ENCODE assay signal across 15 cellular contexts in the genomic region with DNA sequence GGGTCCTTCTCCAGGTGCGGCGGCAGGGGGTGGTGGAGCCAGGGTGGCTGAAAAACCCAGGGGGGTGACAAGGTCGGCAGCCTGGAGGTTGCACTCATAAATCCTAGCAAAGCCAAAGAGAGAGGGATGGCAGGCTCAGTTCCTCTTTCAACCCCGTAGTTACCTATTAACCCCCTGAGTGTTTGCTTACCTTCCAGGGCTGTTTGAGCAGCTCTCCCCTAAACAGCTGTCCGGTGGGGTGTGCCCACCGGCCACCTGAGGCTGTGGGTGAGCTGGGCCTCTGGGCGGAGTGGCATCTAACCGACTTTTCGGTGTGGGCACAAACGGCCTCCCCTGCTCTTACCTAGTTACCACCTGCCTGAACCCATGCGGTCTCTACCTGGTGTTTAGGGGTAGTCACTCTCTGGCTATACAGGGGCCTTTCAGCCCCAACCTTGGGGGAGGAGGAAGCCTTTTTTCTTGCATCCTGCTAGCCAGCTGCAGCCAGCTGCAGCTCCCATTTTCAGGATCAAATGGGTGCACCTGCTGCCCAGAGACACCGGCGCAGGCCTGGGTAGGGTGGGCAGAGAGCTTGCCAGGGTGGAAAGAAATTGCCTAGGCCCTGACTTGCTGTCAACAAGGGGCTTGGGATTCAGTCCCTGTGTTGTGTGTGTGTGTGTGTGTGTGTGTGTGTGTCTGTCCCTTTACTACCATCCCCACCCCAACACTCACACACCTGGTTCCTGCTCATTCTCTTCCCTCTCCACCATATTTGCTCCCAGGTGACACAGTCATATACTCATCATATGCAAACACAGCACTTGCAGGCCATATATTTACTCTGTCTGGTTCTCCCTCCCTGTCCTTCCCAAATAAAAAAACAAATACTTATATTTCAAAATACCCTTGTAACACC. TPM values are rescaled to one million over a fixed set of nuclear protein-coding genes. Genes with fewer than 3 reads are reported as not detected.
A peak's percentile ranks its signal among the peaks of the same experiment; 100 is the strongest.
DNase-seq lines count a peak whose midpoint lies in the region; ATAC-seq and TF ChIP-seq lines count a peak whose summit lies in the region.
"Had no signal": no experiment of that assay in that cellular context is flagged by ENCODE, and none has a peak within 500 bp of the region (broad histone marks: within the 10 kb centered on the region; RNA-seq: fewer than 3 reads in every experiment).

No MANE protein-coding gene starts in this region.

- CTCF ChIA-PET in activated CD4-positive, alpha-beta T cell treated with anti-CD3 and anti-CD28 coated beads for 36 hours (lab: Charles Lee): interaction anchor here (0.6 to 10.5 kb wide), 4 partner anchors 9 to 251 kb away, joined by 3 to 98 read pairs (median 34); no protein-coding TSS in a partner anchor

- no peak overlapping the region for H3K27ac Mint-ChIP-seq in activated CD4-positive, alpha-beta T cell treated with anti-CD3 and anti-CD28 coated beads for 36 hours
- H3K27ac Mint-ChIP-seq: activated T-cell treated with anti-CD3 and anti-CD28 coated beads, Interleukin-2, amount 50 U/mL, for 72 hours had no signal

- POLR2A ChIA-PET in activated CD4-positive, alpha-beta T cell treated with anti-CD3 and anti-CD28 coated beads for 36 hours (lab: Charles Lee): no interaction called here

- WGBS in right lobe of liver (ENCODE audit: insufficient coverage, low coverage, low lambda C conversion rate, missing lambda C conversion rate): 0% methylated on average over 1 of the region's 13 CpGs
- WGBS in transverse colon (ENCODE audit: low coverage in 1 of 2), 2 donors: 49% methylated on average over 13 of the region's 13 CpGs; no CpG with 5 or more reads in 1 of the 2 donors

- in situ Hi-C loops in transverse colon (cut with MboI; ENCODE audit: low pct_ligation_motif_present in 1 of 4, low pct_unique_long_range_greater_than_20kb in 1 of 4, low sequenced_read_pairs in 3 of 4): no loop called here

- H3K4me3 ChIP-seq in Peyer's patch (peak overlapping the region in 2 of 4 donors; percentile 58 to 68), right lobe of liver (peak overlapping the region; percentile 7 to 42 (median 23)), transverse colon (peak overlapping the region in 3 of 4 donors; percentile 36 to 66 (median 59)), SJCRH30 (no peak overlapping the region)

- no peak for TF ChIP-seq EP300 in transverse colon (IDR thresholded peaks at IDR 0.05; ENCODE audit: low read depth)

- no peaks in the 10 kb centered on the region for H3K36me3 Mint-ChIP-seq in activated CD4-positive, alpha-beta T cell treated with anti-CD3 and anti-CD28 coated beads for 36 hours (ENCODE audit: low read depth)

- TF ChIP-seq CTCF in Peyer's patch (IDR thresholded peaks at IDR 0.05) (no peak), right lobe of liver (IDR thresholded peaks at IDR 0.05) (no peak), transverse colon (IDR thresholded peaks at IDR 0.05) (no peak)

- TF ChIP-seq POLR2A in Peyer's patch (IDR thresholded peaks at IDR 0.05): no peak
- TF ChIP-seq POLR2A in right lobe of liver (IDR thresholded peaks at IDR 0.05): no peak
- peak; percentile 6 for TF ChIP-seq POLR2A in transverse colon (IDR thresholded peaks at IDR 0.05)

- H3K27ac ChIP-seq in Peyer's patch: peak overlapping the region in 3 of 4 donors; percentile 46 to 72 (median 61)
- H3K27ac ChIP-seq in right lobe of liver: no peak overlapping the region
- peak overlapping the region; percentile 78 to 87 (median 84) for H3K27ac ChIP-seq in transverse colon
- H3K27ac ChIP-seq in SJCRH30: no peak overlapping the region

- no peak overlapping the region for H3K4me3 Mint-ChIP-seq in activated CD4-positive, alpha-beta T cell treated with anti-CD3 and anti-CD28 coated beads for 36 hours
- H3K4me3 Mint-ChIP-seq: activated T-cell treated with anti-CD3 and anti-CD28 coated beads, Interleukin-2, amount 50 U/mL, for 72 hours had no signal

- H3K4me1 Mint-ChIP-seq in activated CD4-positive, alpha-beta T cell treated with anti-CD3 and anti-CD28 coated beads for 36 hours: peaks cover 22% of the 10 kb centered on the region

- intact Hi-C loops in right lobe of liver (cut with DNase I): no loop called here
- intact Hi-C loops in transverse colon (cut with DNase I; ENCODE audit: low total_unique reads): no loop called here
- intact Hi-C loops in activated CD4-positive, alpha-beta T cell treated with anti-CD3 and anti-CD28 coated beads for 36 hours (cut with DNase I, micrococcal nuclease): loop anchor here in 1 of 2 experiments (10.0 kb wide), 1 partner anchor 92 kb away; no protein-coding TSS in a partner anchor

- H3K27me3 ChIP-seq in Peyer's patch (no peaks in the 10 kb centered on the region), right lobe of liver (peaks cover 0 to 9% of the 10 kb centered on the region in 2 donors), transverse colon (peaks cover 40% of the 10 kb centered on the region), SJCRH30 (peaks cover 10% of the 10 kb centered on the region)

- DNase-seq in NCI-H510A treated with DMSO at 0.1 percent for 48 hours (lab: John Stamatoyannopoulos, UW) (peak; percentile 61), NCI-H510A (lab: John Stamatoyannopoulos, UW) (no peak), Peyer's patch (no peak), right lobe of liver (no peak), transverse colon (peak; percentile 68), SJCRH30 (no peak)
- no peak for DNase-seq in activated CD4-positive, alpha-beta T cell treated with anti-CD3 and anti-CD28 coated beads for 36 hours
- DNase-seq: ACHN; activated CD4-positive, alpha-beta T cell treated with anti-CD3 and anti-CD28 coated beads, Interleukin-2, amount 50 U/mL, for 48 hours; activated T-cell treated with anti-CD3 and anti-CD28 coated beads, Interleukin-2, amount 50 U/mL, for 72 hours; hypothalamus; nucleus accumbens; substantia nigra; T-helper 9 cell had no signal

- no peaks in the 10 kb centered on the region for H3K9me3 ChIP-seq in Peyer's patch
- no peaks in the 10 kb centered on the region for H3K9me3 ChIP-seq in right lobe of liver
- no peaks in the 10 kb centered on the region for H3K9me3 ChIP-seq in transverse colon
- H3K9me3 ChIP-seq in SJCRH30 (replicated peaks): no peaks in the 10 kb centered on the region

- H3K4me1 ChIP-seq in Peyer's patch: peaks cover 5 to 52% (median 26%) of the 10 kb centered on the region in 4 donors
- peaks cover 0 to 57% (median 25%) of the 10 kb centered on the region in 4 donors for H3K4me1 ChIP-seq in right lobe of liver
- peaks cover 29 to 59% (median 51%) of the 10 kb centered on the region in 4 donors for H3K4me1 ChIP-seq in transverse colon
- peaks cover 9% of the 10 kb centered on the region; the same call in 1 of the 2 replicates for H3K4me1 ChIP-seq in SJCRH30

- peaks cover 0 to 34% (median 0%) of the 10 kb centered on the region in 3 donors for H3K36me3 ChIP-seq in Peyer's patch
- H3K36me3 ChIP-seq in right lobe of liver: no peaks in the 10 kb centered on the region
- H3K36me3 ChIP-seq in transverse colon: no peaks in the 10 kb centered on the region
- H3K36me3 ChIP-seq in SJCRH30: no peaks in the 10 kb centered on the region

- H3K9me3 Mint-ChIP-seq in activated CD4-positive, alpha-beta T cell treated with anti-CD3 and anti-CD28 coated beads for 36 hours (ENCODE audit: low read depth): no peaks in the 10 kb centered on the region
- H3K9me3 Mint-ChIP-seq: activated T-cell treated with anti-CD3 and anti-CD28 coated beads, Interleukin-2, amount 50 U/mL, for 72 hours had no signal

- ATAC-seq in right lobe of liver (peak; percentile 4 to 55 (median 16)), GM18502 (IDR thresholded peaks at IDR 0.05; ENCODE audit: poor library complexity, unreplicated experiment) (no peak)
- ATAC-seq in activated CD4-positive, alpha-beta T cell treated with anti-CD3 and anti-CD28 coated beads for 36 hours: no peak
- ATAC-seq: activated T-cell treated with anti-CD3 and anti-CD28 coated beads, Interleukin-2, amount 50 U/mL, for 72 hours had no signal

- H3K27me3 Mint-ChIP-seq in activated CD4-positive, alpha-beta T cell treated with anti-CD3 and anti-CD28 coated beads for 36 hours: peaks cover 38% of the 10 kb centered on the region

RNA-seq across cellular contexts. Expression of gene DLL4, which starts 3.7 kb away (rescaled TPM):
- total RNA-seq in Peyer's patch: 10 to 100 TPM in 3 of 4 donors, 1 to 10 TPM in 1; 7.8 to 15.3 (median 12.3) TPM
- 1 to 10 TPM; 2.9 to 8.7 (median 4.2) TPM for total RNA-seq in right lobe of liver
- 10 to 100 TPM in 2 of 4 donors, 1 to 10 TPM in 2; 1.5 to 14.2 (median 10.2) TPM for total RNA-seq in transverse colon
- total RNA-seq in activated CD4-positive, alpha-beta T cell treated with anti-CD3 and anti-CD28 coated beads for 36 hours: under 1 TPM; 0.18 to 0.30 TPM
- 0.43 and 0.48 TPM in 2 replicates for total RNA-seq in SJCRH30 (2014; rRNA removed; shearing (Covaris generic))

RNA-seq across cellular contexts. Expression of gene CHAC1, which starts 20.4 kb away (rescaled TPM):
- 1 to 10 TPM in 1 of 4 donors, not detected in 3; 2.4 TPM for total RNA-seq in Peyer's patch
- total RNA-seq in right lobe of liver: 10 to 100 TPM in 2 of 6 experiments, 1 to 10 TPM in 1, under 1 TPM in 3; 0.22 to 11.6 (median 0.97) TPM
- total RNA-seq in transverse colon: 1 to 10 TPM in 3 of 4 donors, under 1 TPM in 1; 0.60 to 6.7 (median 2.5) TPM
- 10 to 100 TPM; 31.1 to 32.2 TPM for total RNA-seq in activated CD4-positive, alpha-beta T cell treated with anti-CD3 and anti-CD28 coated beads for 36 hours
- total RNA-seq in SJCRH30 (2014; rRNA removed; shearing (Covaris generic)): 1.0 and 2.5 TPM in 2 replicates

RNA-seq across cellular contexts. Expression of gene VPS18, which starts 38.6 kb away (rescaled TPM):
- total RNA-seq in Peyer's patch (10 to 100 TPM; 15.7 to 26.8 (median 23.8) TPM), right lobe of liver (10 to 100 TPM in 5 of 6 experiments, 1 to 10 TPM in 1; 8.4 to 24.7 (median 12.9) TPM), transverse colon (10 to 100 TPM; 18.3 to 58.7 (median 21.0) TPM)
- 1 to 10 TPM; 6.2 TPM for total RNA-seq in activated CD4-positive, alpha-beta T cell treated with anti-CD3 and anti-CD28 coated beads for 36 hours
- total RNA-seq in SJCRH30 (2014; rRNA removed; shearing (Covaris generic)): 16.6 and 17.3 TPM in 2 replicates

RNA-seq across cellular contexts. Expression of gene RHOV, which starts 58.8 kb away (rescaled TPM):
- total RNA-seq in Peyer's patch (1 to 10 TPM in 1 of 4 donors, under 1 TPM in 2, not detected in 1; 0.67 to 1.6 (median 0.88) TPM), right lobe of liver (not detected), transverse colon (1 to 10 TPM; 2.7 to 6.7 (median 4.0) TPM)
- total RNA-seq in activated CD4-positive, alpha-beta T cell treated with anti-CD3 and anti-CD28 coated beads for 36 hours: under 1 TPM; 0.25 to 0.41 TPM
- total RNA-seq in SJCRH30 (2014; rRNA removed; shearing (Covaris generic)): 0.61 and 0.84 TPM in 2 replicates

Comparison
In these comparisons a context has a peak if more than half of its experiments do, and no peak if none do; other contexts are left out.
1. DNase-seq: peak in NCI-H510A treated with DMSO at 0.1 percent for 48 hours (single experiment) and transverse colon (single experiment); none in NCI-H510A (single experiment), Peyer's patch (0 of 3), right lobe of liver (0 of 3), activated CD4-positive, alpha-beta T cell treated with anti-CD3 and anti-CD28 coated beads for 36 hours (single experiment) and SJCRH30 (0 of 2).
2. H3K27ac ChIP-seq: peak in Peyer's patch (3 of 4) and transverse colon (4 of 4); none in right lobe of liver (0 of 3) and SJCRH30 (single experiment).
3. ATAC-seq: peak in right lobe of liver (4 of 4); none in activated CD4-positive, alpha-beta T cell treated with anti-CD3 and anti-CD28 coated beads for 36 hours (single experiment) and GM18502 (single experiment).